Comparison of ENCODE assay signal across 30 cellular contexts in genomic region chr2:129810521-129810920, GRCh38.
"Had no signal": no experiment of that assay in that cellular context is flagged by ENCODE, and none has a peak within 500 bp of the region (broad histone marks: within the 10 kb centered on the region; RNA-seq: fewer than 3 reads in every experiment).

No MANE protein-coding gene starts in this region.

- DNase-seq: naive B cell; naive thymus-derived CD8-positive, alpha-beta T cell; occipital lobe; ovary; posterior cingulate gyrus; psoas muscle; right cardiac atrium; right lobe of liver; spleen; stimulated activated CD4-positive, alpha-beta T cell treated with anti-CD3 and anti-CD28 coated beads, Interleukin-12 subunit alpha, Interleukin-12 subunit beta, amount 100 ng/mL, for 4 hours; stimulated activated CD4-positive, alpha-beta T cell treated with anti-CD3 and anti-CD28 coated beads, Interleukin-1b, Interleukin-23, amount 100 ng/mL, for 48 hours; stimulated activated CD4-positive, alpha-beta T cell treated with anti-CD3 and anti-CD28 coated beads, Interleukin-4, amount 100 ng/mL, for 1 hour; stimulated activated CD4-positive, alpha-beta T cell treated with anti-CD3 and anti-CD28 coated beads, Interleukin-4, amount 100 ng/mL, for 4 hours; stimulated activated CD8-positive, alpha-beta memory T cell treated with anti-CD3 and anti-CD28 coated beads, Interleukin-4, amount 100 ng/mL, for 48 hours; stimulated activated naive CD4-positive, alpha-beta T cell; stimulated activated naive CD8-positive, alpha-beta T cell treated with anti-CD3 and anti-CD28 coated beads, Interleukin-15, amount 100 ng/mL, for 72 hours; stimulated activated naive CD8-positive, alpha-beta T cell treated with anti-CD3 and anti-CD28 coated beads, Interleukin-15, Interleukin-2, amounts not matched to agents 100 U/mL and 50 U/mL, for 24 hours; substantia nigra; testis; tibial artery; transverse colon; upper lobe of left lung had no signal

- H3K4me3 Mint-ChIP-seq: naive B cell; naive thymus-derived CD8-positive, alpha-beta T cell; natural killer cell treated with Interleukin-12 subunit alpha and Interleukin-12 subunit beta and Interleukin-15 and Interleukin-18, amount 100 ng/mL, for 72 hours; neural progenitor cell; stimulated activated memory B cell treated with anti-CD40 and anti-IgM and Interleukin-4, amounts not matched to agents 10 μg/mL and 1 μg/mL and 100 μg/mL, for 72 hours; stimulated activated naive CD8-positive, alpha-beta T cell treated with anti-CD3 and anti-CD28 coated beads, Interleukin-15, amount 100 ng/mL, for 72 hours had no signal

- H3K4me1 Mint-ChIP-seq: stimulated activated memory B cell treated with anti-CD40 and anti-IgM and Interleukin-4, amounts not matched to agents 10 μg/mL and 1 μg/mL and 100 μg/mL, for 72 hours had no signal

- H3K9ac ChIP-seq: neural progenitor cell, parathyroid adenoma had no signal

- H3K36me3 ChIP-seq: neural progenitor cell, ovary, right lobe of liver, spleen, suprapubic skin, tibial artery, transverse colon, upper lobe of left lung had no signal

- H3K27ac ChIP-seq: neural progenitor cell, ovary, parathyroid adenoma, psoas muscle, right lobe of liver, skin epidermis, spleen, suprapubic skin, testis, tibial artery, transverse colon, upper lobe of left lung had no signal

- H3K36me3 Mint-ChIP-seq: neural progenitor cell; stimulated activated memory B cell treated with anti-CD40 and anti-IgM and Interleukin-4, amounts not matched to agents 10 μg/mL and 1 μg/mL and 100 μg/mL, for 72 hours had no signal

- ATAC-seq: naive thymus-derived CD8-positive, alpha-beta T cell; natural killer cell treated with Interleukin-12 subunit alpha and Interleukin-12 subunit beta and Interleukin-15 and Interleukin-18, amount 100 ng/mL, for 72 hours; psoas muscle; right cardiac atrium; right lobe of liver; stimulated activated memory B cell treated with anti-CD40 and anti-IgM and Interleukin-4, amounts not matched to agents 10 μg/mL and 1 μg/mL and 100 μg/mL, for 72 hours; stimulated activated naive CD8-positive, alpha-beta T cell treated with anti-CD3 and anti-CD28 coated beads, Interleukin-15, amount 100 ng/mL, for 72 hours; stimulated activated naive CD8-positive, alpha-beta T cell treated with anti-CD3 and anti-CD28 coated beads, Interleukin-15, Interleukin-2, amounts not matched to agents 100 U/mL and 50 U/mL, for 24 hours had no signal

- H3K9me3 ChIP-seq: ovary, right lobe of liver, suprapubic skin, testis had no signal

- H3K9me3 Mint-ChIP-seq: natural killer cell treated with Interleukin-12 subunit alpha and Interleukin-12 subunit beta and Interleukin-15 and Interleukin-18, amount 100 ng/mL, for 72 hours had no signal

- H3K4me3 ChIP-seq: neural progenitor cell, ovary, psoas muscle, right lobe of liver, skin epidermis, smooth muscle cell, spleen, suprapubic skin, testis, tibial artery, transverse colon, upper lobe of left lung had no signal

- H3K27me3 ChIP-seq: neural progenitor cell, ovary, right lobe of liver, spleen, testis, tibial artery, transverse colon, upper lobe of left lung had no signal

- H3K27ac Mint-ChIP-seq: naive B cell; naive thymus-derived CD8-positive, alpha-beta T cell; natural killer cell treated with Interleukin-12 subunit alpha and Interleukin-12 subunit beta and Interleukin-15 and Interleukin-18, amount 100 ng/mL, for 72 hours; neural progenitor cell; progenitor cell of endocrine pancreas; stimulated activated memory B cell treated with anti-CD40 and anti-IgM and Interleukin-4, amounts not matched to agents 10 μg/mL and 1 μg/mL and 100 μg/mL, for 72 hours; stimulated activated naive CD8-positive, alpha-beta T cell treated with anti-CD3 and anti-CD28 coated beads, Interleukin-15, amount 100 ng/mL, for 72 hours had no signal

- H3K4me1 ChIP-seq: parathyroid adenoma, psoas muscle, right lobe of liver, suprapubic skin, testis, tibial artery, upper lobe of left lung had no signal
